ENCODE assay signal across 8 cellular contexts in genomic region chr2:43877782-43878464, GRCh38. TPM values are rescaled to one million over a fixed set of nuclear protein-coding genes. Genes with fewer than 3 reads are reported as not detected.
DNase-seq lines count a peak whose midpoint lies in the region; ATAC-seq and TF ChIP-seq lines count a peak whose summit lies in the region.

No MANE protein-coding gene starts in this region.

- ATAC-seq in GM19452 (IDR thresholded peaks at IDR 0.05; ENCODE audit: unreplicated experiment) (peak; percentile 63), thoracic aorta (ENCODE audit: insufficient number of reproducible peaks, low FRiP score, low read depth) (peak; percentile 62)
- peak; percentile 80 to 81 for ATAC-seq in activated T-cell treated with anti-CD3 and anti-CD28 coated beads, Interleukin-2, amount 50 U/mL, for 72 hours (replicated peaks in 1 of 2)

- H3K27ac ChIP-seq in CD4-positive, alpha-beta memory T cell (ENCODE audit: low read depth, low read length) = no peak overlapping the region
- no peak overlapping the region for H3K27ac ChIP-seq in KMS-11
- H3K27ac ChIP-seq in Peyer's patch = no peak overlapping the region
- no peak overlapping the region for H3K27ac ChIP-seq in neuronal stem cell (replicated peaks; ENCODE audit: low read length)
- H3K27ac ChIP-seq in thoracic aorta = no peak overlapping the region

- H3K27me3 ChIP-seq in CD4-positive, alpha-beta memory T cell (ENCODE audit: insufficient read depth, low read length) = no peaks in the 10 kb centered on the region
- H3K27me3 ChIP-seq in KMS-11 (ENCODE audit: insufficient read depth, low read depth) = no peaks in the 10 kb centered on the region
- no peaks in the 10 kb centered on the region for H3K27me3 ChIP-seq in Peyer's patch
- H3K27me3 ChIP-seq in neuronal stem cell (ENCODE audit: control insufficient read depth in 3 of 3, insufficient read depth in 3 of 3, low read depth in 1 of 3, low read length in 3 of 3) = no peaks in the 10 kb centered on the region
- H3K27me3 ChIP-seq in thoracic aorta (replicated peaks; ENCODE audit: insufficient read depth) = no peaks in the 10 kb centered on the region

- POLR2A ChIA-PET in CD4-positive, alpha-beta memory T cell (lab: Charles Lee; ENCODE audit: partially characterized antibody) = no interaction called here

- peak overlapping the region; percentile 47 for H4K91ac ChIP-seq in neuronal stem cell (ENCODE audit: low read depth, low read length, poor library complexity)

- H3K36me3 Mint-ChIP-seq in CD4-positive, alpha-beta memory T cell = no peaks in the 10 kb centered on the region
- no peaks in the 10 kb centered on the region for H3K36me3 Mint-ChIP-seq in activated T-cell treated with anti-CD3 and anti-CD28 coated beads, Interleukin-2, amount 50 U/mL, for 72 hours (ENCODE audit: insufficient read depth in 2 of 2)

- no peak overlapping the region for H2AK5ac ChIP-seq in neuronal stem cell (ENCODE audit: low read depth, low read length)

- H3K4me3 ChIP-seq in CD4-positive, alpha-beta memory T cell (ENCODE audit: low read length in 2 of 2) = no peak overlapping the region
- H3K4me3 ChIP-seq in KMS-11 (IDR thresholded peaks at IDR 0.05; ENCODE audit: insufficient read depth, low read depth, low read length) (no peak overlapping the region), Peyer's patch (no peak overlapping the region), fibroblast of the aortic adventitia (ENCODE audit: low read depth, low read length) (no peak overlapping the region), neuronal stem cell (ENCODE audit: low read length in 2 of 2) (no peak overlapping the region), thoracic aorta (no peak overlapping the region)

- H2AFZ ChIP-seq in KMS-11 (ENCODE audit: low read depth) = peak overlapping the region; percentile 15; the same call in 1 of the 2 replicates
- peak overlapping the region; percentile 66 for H2AFZ ChIP-seq in neuronal stem cell (ENCODE audit: low read length)

- peak in 4 of 5 donors; percentile 24 to 47 (median 42) for DNase-seq in CD4-positive, alpha-beta memory T cell
- peak; percentile 31 to 86 (median 80) for DNase-seq in Peyer's patch
- peak; percentile 74 to 79 for DNase-seq in activated T-cell treated with anti-CD3 and anti-CD28 coated beads, Interleukin-2, amount 50 U/mL, for 72 hours
- DNase-seq in fibroblast of the aortic adventitia (ENCODE audit: low read depth) = peak; percentile 54
- DNase-seq in neuronal stem cell (ENCODE audit: low spot score) = peak; percentile 36
- DNase-seq in thoracic aorta (ENCODE audit: low spot score) = no peak

- no peaks in the 10 kb centered on the region for H4K20me1 ChIP-seq in KMS-11 (ENCODE audit: insufficient read depth)

- no peak overlapping the region for H3K14ac ChIP-seq in neuronal stem cell (ENCODE audit: low read length)

- no peak overlapping the region for H2BK120ac ChIP-seq in neuronal stem cell (ENCODE audit: low read depth, low read length)

- no peaks in the 10 kb centered on the region for H3K79me1 ChIP-seq in neuronal stem cell (ENCODE audit: low read depth, low read length)

- H3K36me3 ChIP-seq in CD4-positive, alpha-beta memory T cell (ENCODE audit: insufficient read depth, low read length) = no peaks in the 10 kb centered on the region
- H3K36me3 ChIP-seq in KMS-11 (ENCODE audit: insufficient read depth) (no peaks in the 10 kb centered on the region), Peyer's patch (peaks cover 0 to 4% (median 0%) of the 10 kb centered on the region in 3 donors), neuronal stem cell (replicated peaks in 1 of 2; ENCODE audit: control insufficient read depth in 2 of 2, insufficient read depth in 2 of 2, low read length in 2 of 2) (no peaks in the 10 kb centered on the region), thoracic aorta (no peaks in the 10 kb centered on the region)

- peak overlapping the region; percentile 17; the same call in 1 of the 2 replicates for H3K4me2 ChIP-seq in KMS-11
- H3K4me2 ChIP-seq in neuronal stem cell (ENCODE audit: insufficient read depth, low read length, poor library complexity, severe bottlenecking) = no peak overlapping the region

- H3K9me3 Mint-ChIP-seq in CD4-positive, alpha-beta memory T cell = peaks cover 0 to 2% (median 0%) of the 10 kb centered on the region in 8 donors
- no peaks in the 10 kb centered on the region for H3K9me3 Mint-ChIP-seq in activated T-cell treated with anti-CD3 and anti-CD28 coated beads, Interleukin-2, amount 50 U/mL, for 72 hours

- H3K27me3 Mint-ChIP-seq in CD4-positive, alpha-beta memory T cell = peaks cover 4 to 29% of the 10 kb centered on the region in 2 donors
- H3K27me3 Mint-ChIP-seq in activated T-cell treated with anti-CD3 and anti-CD28 coated beads, Interleukin-2, amount 50 U/mL, for 72 hours (ENCODE audit: low read depth) = peaks cover 33% of the 10 kb centered on the region

- H3K4ac ChIP-seq in neuronal stem cell (ENCODE audit: low read length) = no peak overlapping the region

- TF ChIP-seq CTCF in KMS-11 (conservative IDR thresholded peaks at IDR 0.05; ENCODE audit: low read depth, low read length) = peak; percentile 99
- peak; percentile 43 to 94 (median 88) for TF ChIP-seq CTCF in Peyer's patch (IDR thresholded peaks at IDR 0.05)
- peak; percentile 96 for TF ChIP-seq CTCF in fibroblast of the aortic adventitia (IDR thresholded peaks at IDR 0.05; ENCODE audit: insufficient read depth, low read length)
- TF ChIP-seq CTCF in thoracic aorta (IDR thresholded peaks at IDR 0.05) = peak; percentile 89

- H4K8ac ChIP-seq in neuronal stem cell (ENCODE audit: low read depth, low read length) = no peak overlapping the region

- H3K27ac Mint-ChIP-seq in CD4-positive, alpha-beta memory T cell = peak overlapping the region in 1 of 7 donors; percentile 74
- no peak overlapping the region for H3K27ac Mint-ChIP-seq in activated T-cell treated with anti-CD3 and anti-CD28 coated beads, Interleukin-2, amount 50 U/mL, for 72 hours

- H3K23ac ChIP-seq in neuronal stem cell (ENCODE audit: low read depth, low read length, poor library complexity) = no peak overlapping the region

- TF ChIP-seq POLR2A in Peyer's patch (IDR thresholded peaks at IDR 0.05) = no peak

- H3K18ac ChIP-seq in neuronal stem cell (ENCODE audit: low read length) = no peak overlapping the region

- H3K4me1 Mint-ChIP-seq in CD4-positive, alpha-beta memory T cell = peaks cover 3 to 6% (median 4%) of the 10 kb centered on the region in 4 donors
- H3K4me1 Mint-ChIP-seq in activated T-cell treated with anti-CD3 and anti-CD28 coated beads, Interleukin-2, amount 50 U/mL, for 72 hours (ENCODE audit: low read depth) = peaks cover 13% of the 10 kb centered on the region

- no CpG with 5 or more reads among the region's 16 CpGs for WGBS in neuronal stem cell (ENCODE audit: extremely low coverage in 2 of 2, insufficient read length in 2 of 2, insufficient replicate concordance in 1 of 2), 2 donors

- no peaks in the 10 kb centered on the region for H3K9me3 ChIP-seq in CD4-positive, alpha-beta memory T cell (ENCODE audit: control insufficient read depth in 1 of 2, low read length in 2 of 2)
- H3K9me3 ChIP-seq in Peyer's patch = no peaks in the 10 kb centered on the region
- no peaks in the 10 kb centered on the region for H3K9me3 ChIP-seq in neuronal stem cell (replicated peaks in 1 of 2; ENCODE audit: control insufficient read depth in 2 of 2, insufficient read depth in 1 of 2, low read depth in 1 of 2, low read length in 2 of 2)
- no peaks in the 10 kb centered on the region for H3K9me3 ChIP-seq in thoracic aorta

- H2BK5ac ChIP-seq in neuronal stem cell (ENCODE audit: low read length) = no peak overlapping the region

- CTCF ChIA-PET in CD4-positive, alpha-beta memory T cell (lab: Charles Lee; ENCODE audit: partially characterized antibody) = interaction anchor here (0.7 to 1.5 kb wide), 5 partner anchors 13 to 1079 kb away, joined by 3 to 8 read pairs (median 3); partner anchors contain the start of gene DYNC2LI1

- H2BK15ac ChIP-seq in neuronal stem cell (ENCODE audit: low read length) = peak overlapping the region; percentile 22

- H2BK12ac ChIP-seq in neuronal stem cell (ENCODE audit: low read length) = no peak overlapping the region

- H3K9ac ChIP-seq in KMS-11 (no peak overlapping the region), neuronal stem cell (ENCODE audit: low read depth, low read length, poor library complexity) (no peak overlapping the region)

- H3K4me3 Mint-ChIP-seq in CD4-positive, alpha-beta memory T cell = peak overlapping the region in 4 of 8 donors; percentile 15 to 60 (median 40)
- H3K4me3 Mint-ChIP-seq in activated T-cell treated with anti-CD3 and anti-CD28 coated beads, Interleukin-2, amount 50 U/mL, for 72 hours = peak overlapping the region in 1 of 2 donors; percentile 51

- intact Hi-C loops in CD4-positive, alpha-beta memory T cell (cut with micrococcal nuclease) = no loop called here

- no peaks in the 10 kb centered on the region for H3K4me1 ChIP-seq in CD4-positive, alpha-beta memory T cell (ENCODE audit: insufficient read depth, low read length)
- H3K4me1 ChIP-seq in KMS-11 (ENCODE audit: low read depth, poor library complexity, severe bottlenecking) (no peaks in the 10 kb centered on the region), Peyer's patch (no peaks in the 10 kb centered on the region), neuronal stem cell (ENCODE audit: control insufficient read depth in 2 of 2, insufficient read depth in 1 of 2, low read depth in 1 of 2, low read length in 2 of 2) (no peaks in the 10 kb centered on the region), thoracic aorta (ENCODE audit: control insufficient read depth in 1 of 2, low read depth in 2 of 2) (no peaks in the 10 kb centered on the region)

- H3K79me2 ChIP-seq in KMS-11 (ENCODE audit: insufficient read depth, low read depth) = no peaks in the 10 kb centered on the region

RNA-seq across cellular contexts. Expression of gene ABCG8, which starts 39.2 kb away (rescaled TPM):
- not detected for total RNA-seq in CD4-positive, alpha-beta memory T cell
- under 1 TPM in 1 of 2 donors, not detected in 1; 0.10 TPM for polyA plus RNA-seq in CD4-positive, alpha-beta memory T cell
- total RNA-seq in Peyer's patch = 10 to 100 TPM in 3 of 4 donors, 1 to 10 TPM in 1; 3.3 to 31.5 (median 16.4) TPM
- total RNA-seq in activated T-cell treated with anti-CD3 and anti-CD28 coated beads, Interleukin-2, amount 50 U/mL, for 72 hours = not detected
- not detected in 2 replicates for total RNA-seq in fibroblast of the aortic adventitia (ENCODE audit: low replicate concordance)
- polyA plus RNA-seq in neuronal stem cell (2013, experiment 1 of 2) = not detected
- not detected for polyA plus RNA-seq in neuronal stem cell (2013, experiment 2 of 2)
- not detected for total RNA-seq in thoracic aorta

RNA-seq across cellular contexts. Expression of gene ABCG5, which starts 39.3 kb away (rescaled TPM):
- total RNA-seq in CD4-positive, alpha-beta memory T cell = not detected
- polyA plus RNA-seq in CD4-positive, alpha-beta memory T cell = not detected
- total RNA-seq in Peyer's patch (1 to 10 TPM; 1.7 to 9.3 (median 5.3) TPM), fibroblast of the aortic adventitia (ENCODE audit: low replicate concordance) (not detected in 2 replicates), thoracic aorta (not detected)
- not detected for total RNA-seq in activated T-cell treated with anti-CD3 and anti-CD28 coated beads, Interleukin-2, amount 50 U/mL, for 72 hours
- polyA plus RNA-seq in neuronal stem cell (2013, experiment 1 of 2) = not detected
- polyA plus RNA-seq in neuronal stem cell (2013, experiment 2 of 2) = not detected
